Comparison of ENCODE assay signal across 22 cellular contexts in the genomic region with DNA sequence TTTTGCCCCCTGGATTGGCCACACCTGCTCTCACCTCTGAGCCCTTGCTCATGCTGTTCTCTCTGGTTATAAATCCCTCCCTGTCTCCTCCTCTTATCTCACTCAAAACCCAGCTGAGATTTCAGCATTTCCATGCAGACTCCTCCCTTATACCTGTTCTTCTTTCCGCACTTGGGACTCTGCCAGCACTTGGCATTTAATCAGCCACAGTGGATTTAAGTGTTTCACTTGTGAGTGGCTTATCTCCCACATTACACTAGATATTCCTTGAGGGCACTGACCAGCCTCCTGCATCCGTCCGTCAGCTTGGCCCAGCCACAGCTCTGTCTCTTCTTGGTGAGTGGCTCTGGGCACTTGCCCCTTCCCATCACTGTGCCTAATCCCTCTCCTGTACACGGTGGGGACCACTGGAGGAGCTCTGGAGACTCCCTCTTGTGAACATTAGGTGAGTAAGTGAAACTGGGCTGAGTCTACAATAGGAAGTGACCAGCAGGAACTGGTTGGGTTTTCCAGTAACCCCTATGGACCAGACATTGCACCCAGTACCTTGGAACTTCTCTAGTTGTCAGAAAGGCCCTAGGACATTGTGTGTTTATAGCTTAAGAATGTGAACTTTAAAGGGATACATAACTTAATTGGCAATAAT. TPM values are rescaled to one million over a fixed set of nuclear protein-coding genes. Genes with fewer than 3 reads are reported as not detected.
A peak's percentile ranks its signal among the peaks of the same experiment; 100 is the strongest.
DNase-seq lines count a peak whose midpoint lies in the region; FAIRE-seq and TF ChIP-seq lines count a peak whose summit lies in the region.
"Had no signal": no experiment of that assay in that cellular context is flagged by ENCODE, and none has a peak within 500 bp of the region (broad histone marks: within the 10 kb centered on the region; RNA-seq: fewer than 3 reads in every experiment).

No MANE protein-coding gene starts in this region.

- no peak for TF ChIP-seq RAD21 in Ishikawa (IDR thresholded peaks at IDR 0.05; ENCODE audit: low read depth)

- H3K79me2 ChIP-seq in keratinocyte (ENCODE audit: control insufficient read depth, insufficient read depth, low read length), result no peaks in the 10 kb centered on the region

- H3K27ac ChIP-seq in RWPE1 (peak overlapping the region; percentile 62), keratinocyte (ENCODE audit: control insufficient read depth, insufficient read depth, low read length) (peak overlapping the region; percentile 84), small intestine (ENCODE audit: low read depth in 1 of 2, low read length in 1 of 2) (peak overlapping the region; percentile 70 to 78), ascending aorta (no peak overlapping the region)
- H3K27ac ChIP-seq: left ventricle myocardium inferior, psoas muscle had no signal

- peak overlapping the region; percentile 65 for H3K9ac ChIP-seq in keratinocyte (ENCODE audit: control insufficient read depth, extremely low read depth, insufficient read depth, low read length)

- CTCF ChIA-PET in RWPE1 (lab: Yijun Ruan, JAX), result interaction anchor here (1.0 kb wide), 1 partner anchor 83 kb away, joined by 4 read pairs; no protein-coding TSS in a partner anchor

- dilution Hi-C loops in keratinocyte (cut with MboI; ENCODE audit: extremely low pct_ligation_motif_present, low sequenced_read_pairs), result no loop called here

- FAIRE-seq in keratinocyte (lab: Jason Lieb, UNC) (peak; percentile 97), small intestine (lab: Jason Lieb, UNC) (no peak)
- FAIRE-seq: H54, K562 had no signal

- WGBS in small intestine, 3 donors, result 14 to 50% (median 17%) methylated on average over 4 of the region's 4 CpGs

- peak overlapping the region; percentile 36 to 59 (median 46) for H3K4me3 ChIP-seq in keratinocyte (ENCODE audit: control insufficient read depth in 2 of 3, extremely low read depth in 1 of 3, insufficient read depth in 2 of 3, low read depth in 1 of 3, low read length in 3 of 3)
- H3K4me3 ChIP-seq in small intestine (ENCODE audit: low read depth in 1 of 2, low read length in 2 of 2), result no peak overlapping the region
- no peak overlapping the region for H3K4me3 ChIP-seq in ascending aorta
- H3K4me3 ChIP-seq: K562, left ventricle myocardium inferior, psoas muscle had no signal

- TF ChIP-seq EP300 in Ishikawa (IDR thresholded peaks at IDR 0.05; ENCODE audit: borderline replicate concordance), result 0 out of 2 replicates have a peak, but pooled peaks have one; percentile 11

- peaks cover 0 to 8% of the 10 kb centered on the region in 2 experiments for H3K36me3 ChIP-seq in keratinocyte (ENCODE audit: control insufficient read depth in 2 of 2, extremely low read depth in 1 of 2, insufficient read depth in 2 of 2, low read length in 2 of 2)
- no peaks in the 10 kb centered on the region for H3K36me3 ChIP-seq in small intestine (ENCODE audit: control insufficient read depth in 2 of 2, insufficient read depth in 2 of 2, low read length in 2 of 2)
- H3K36me3 ChIP-seq in ascending aorta, result no peaks in the 10 kb centered on the region
- H3K36me3 ChIP-seq: left ventricle myocardium inferior had no signal

- H4K20me1 ChIP-seq in keratinocyte (ENCODE audit: control insufficient read depth, extremely low read depth, insufficient read depth, low read length), result no peaks in the 10 kb centered on the region

- H3K9me1 ChIP-seq in keratinocyte (ENCODE audit: control insufficient read depth, extremely low read depth, insufficient read depth, low read length), result no peaks in the 10 kb centered on the region

- H3K4me1 ChIP-seq in keratinocyte (ENCODE audit: control insufficient read depth, extremely low read depth, insufficient read depth, low read length) (peaks cover 79% of the 10 kb centered on the region), small intestine (ENCODE audit: control insufficient read depth in 2 of 2, insufficient read depth in 1 of 2, low read depth in 1 of 2, low read length in 1 of 2) (peaks cover 6 to 7% of the 10 kb centered on the region in 2 donors), ascending aorta (peaks cover 0 to 4% of the 10 kb centered on the region in 2 donors)
- H3K4me1 ChIP-seq: left ventricle myocardium inferior, psoas muscle had no signal

- H3K27me3 ChIP-seq in keratinocyte (ENCODE audit: control insufficient read depth, extremely low read depth, insufficient read depth, low read length), result no peaks in the 10 kb centered on the region
- no peaks in the 10 kb centered on the region for H3K27me3 ChIP-seq in small intestine (ENCODE audit: control insufficient read depth in 2 of 2, insufficient read depth in 2 of 2, low read length in 2 of 2)
- H3K27me3 ChIP-seq in ascending aorta, result no peaks in the 10 kb centered on the region

- POLR2A ChIA-PET in RWPE1 (lab: Yijun Ruan, JAX; ENCODE audit: low non-redundant PET), result no interaction called here

- H3K4me2 ChIP-seq in keratinocyte (ENCODE audit: control insufficient read depth, extremely low read depth, insufficient read depth, low read depth, low read length), result peak overlapping the region; percentile 81

- no peak overlapping the region for H2AFZ ChIP-seq in keratinocyte (ENCODE audit: control insufficient read depth, low read length)

- no peaks in the 10 kb centered on the region for H3K9me3 ChIP-seq in keratinocyte (ENCODE audit: control insufficient read depth, low read depth, low read length)
- no peaks in the 10 kb centered on the region for H3K9me3 ChIP-seq in small intestine (ENCODE audit: control insufficient read depth, low read depth)
- H3K9me3 ChIP-seq in ascending aorta, result no peaks in the 10 kb centered on the region
- H3K9me3 ChIP-seq: left ventricle myocardium inferior, psoas muscle had no signal

- DNase-seq in RWPE1 (ENCODE audit: low spot score), result no peak
- peak; percentile 76 for DNase-seq in keratinocyte (ENCODE audit: low read depth, low spot score)
- DNase-seq in small intestine, result peak; percentile 97
- no peak for DNase-seq in amygdala (lab: John Stamatoyannopoulos, UW)
- no peak for DNase-seq in ascending aorta (ENCODE audit: low spot score in 2 of 2)
- no peak for DNase-seq in NCI-H1694 treated with DMSO at 0.1 percent for 48 hours (lab: John Stamatoyannopoulos, UW)
- DNase-seq: activated CD4-positive, alpha-beta T cell treated with anti-CD3 and anti-CD28 coated beads for 4 hours; activated CD8-positive, alpha-beta memory T cell treated with anti-CD3 and anti-CD28 coated beads, Interleukin-2, amount 10 ng/mL, durations not matched to agents 7 days and 5 days; activated naive CD4-positive, alpha-beta T cell treated with anti-CD3 and anti-CD28 coated beads, Interleukin-2, amount 50 U/mL, for 16 hours; CD4-positive, CD25-positive, alpha-beta regulatory T cell; left ventricle myocardium inferior; NCI-H146; psoas muscle; SHP77 treated with DMSO at 0.1 percent for 48 hours; substantia nigra; T-cell had no signal

- intact Hi-C loops in ascending aorta (cut with DNase I), result no loop called here

- TF ChIP-seq CTCF in RWPE1 (conservative IDR thresholded peaks at IDR 0.05; ENCODE audit: low read depth) (no peak), keratinocyte (optimal IDR thresholded peaks at IDR 0.05 in 1 of 3, IDR thresholded peaks at IDR 0.05 in 1 of 3, conservative IDR thresholded peaks at IDR 0.05 in 1 of 3; ENCODE audit: extremely low read depth in 1 of 3, insufficient read depth in 2 of 3, low read length in 3 of 3) (no peak), ascending aorta (IDR thresholded peaks at IDR 0.05) (no peak)

TF ChIP-seq in Ishikawa, 13 proteins besides CTCF, POLR2A, EP300 and RAD21:
- TF ChIP-seq TAF1 (IDR thresholded peaks at IDR 0.05; ENCODE audit: low read depth) (no peak), NFIC (IDR thresholded peaks at IDR 0.05) (peak; percentile 61)

RNA-seq across cellular contexts. Expression of a gene that starts 19.9 kb away (rescaled TPM):
- polyA plus RNA-seq in keratinocyte (1,464 to 2,372 TPM (median 2,189 TPM) in 3 replicates), small intestine (1 to 10 TPM in 2 of 3 donors, under 1 TPM in 1; 0.89 to 4.7 (median 1.6) TPM)
- 343 TPM for polyA plus RNA-seq in keratinocyte (2011; ENCODE audit: low read depth)
- polyA plus RNA-seq in keratinocyte (2011; cell fraction: cytosol; rRNA removed), result 794 and 1,175 TPM in 2 replicates
- polyA plus RNA-seq in keratinocyte (2011; cell fraction: nucleus; rRNA removed), result 2,544 and 2,862 TPM in 2 replicates
- 611 and 1,527 TPM in 2 replicates for polyA plus RNA-seq in keratinocyte (2012; ENCODE audit: low replicate concordance)
- polyA minus RNA-seq in keratinocyte, result 503 to 930 TPM (median 667 TPM) in 3 replicates
- polyA minus RNA-seq in keratinocyte (2011; cell fraction: cytosol; rRNA and poly(A)+ RNA removed), result 726 TPM
- 610 and 1,073 TPM in 2 replicates for polyA minus RNA-seq in keratinocyte (2011; cell fraction: nucleus; rRNA and poly(A)+ RNA removed)
- not detected for total RNA-seq in ascending aorta
- total RNA-seq: activated CD8-positive, alpha-beta memory T cell treated with anti-CD3 and anti-CD28 coated beads, Interleukin-2, amount 10 ng/mL, durations not matched to agents 7 days and 5 days; activated T-helper 1 cell treated with anti-CD3 and anti-CD28 coated beads, Interleukin-12 subunit alpha, Interleukin-12 subunit beta, Interleukin-2, Interleukin-4 antibody, amounts not matched to agents 30 ng/mL and 10 ng/mL and 1 ng/mL, durations not matched to agents 14 hours and 24 hours and 36 hours; CD4-positive, CD25-positive, alpha-beta regulatory T cell; K562; left ventricle myocardium inferior; neural crest cell; OCI-LY7; psoas muscle; T-cell had no signal
- polyA plus RNA-seq: CD4-positive, CD25-positive, alpha-beta regulatory T cell; K562 had no signal

RNA-seq across cellular contexts. Expression of a gene that starts 44.4 kb away (rescaled TPM):
- polyA plus RNA-seq in keratinocyte (not detected in 3 replicates), small intestine (1 to 10 TPM in 1 of 3 donors, not detected in 2; 3.8 TPM)
- polyA plus RNA-seq in keratinocyte (2011; ENCODE audit: low read depth), result not detected
- polyA plus RNA-seq in keratinocyte (2011; cell fraction: cytosol; rRNA removed), result not detected in 2 replicates
- not detected in 2 replicates for polyA plus RNA-seq in keratinocyte (2011; cell fraction: nucleus; rRNA removed)
- not detected in 2 replicates for polyA plus RNA-seq in keratinocyte (2012; ENCODE audit: low replicate concordance)
- not detected in 3 replicates for polyA minus RNA-seq in keratinocyte
- polyA minus RNA-seq in keratinocyte (2011; cell fraction: cytosol; rRNA and poly(A)+ RNA removed), result not detected
- polyA minus RNA-seq in keratinocyte (2011; cell fraction: nucleus; rRNA and poly(A)+ RNA removed), result not detected in 2 replicates
- total RNA-seq in ascending aorta, result not detected
- total RNA-seq: K562, OCI-LY7 had no signal
- polyA plus RNA-seq: K562 had no signal

Comparison
In these comparisons a context has a peak if more than half of its experiments do, and no peak if none do; other contexts are left out.
1. DNase-seq: peak in keratinocyte (single experiment) and small intestine (single experiment); none in RWPE1 (single experiment), amygdala (0 of 56), ascending aorta (0 of 2) and NCI-H1694 treated with DMSO at 0.1 percent for 48 hours (single experiment).
2. H3K27ac ChIP-seq: peak in RWPE1 (single experiment), keratinocyte (single experiment) and small intestine (2 of 2); none in ascending aorta (0 of 2).
3. H3K4me3 ChIP-seq: peak in keratinocyte (3 of 3); none in small intestine (0 of 2) and ascending aorta (0 of 2).
4. RNA of a gene that starts 19.9 kb away (polyA plus RNA-seq): 343 to 2,862 TPM in keratinocyte; 0.89 to 4.7 TPM in small intestine; every median in the first group is over 10 times any median in the second.